Comparison of ENCODE assay signal across 12 cellular contexts in genomic region chr7:27141591-27142561, GRCh38. TPM values are rescaled to one million over a fixed set of nuclear protein-coding genes. Genes with fewer than 3 reads are reported as not detected.
DNase-seq lines count a peak whose midpoint lies in the region; ATAC-seq, FAIRE-seq and TF ChIP-seq lines count a peak whose summit lies in the region.
"Had no signal": no experiment of that assay in that cellular context is flagged by ENCODE, and none has a peak within 500 bp of the region (broad histone marks: within the 10 kb centered on the region; RNA-seq: fewer than 3 reads in every experiment).

No MANE protein-coding gene starts in this region.

- TF ChIP-seq EP300 in A549 (IDR thresholded peaks at IDR 0.05), result no peak

- H3K27me3 Mint-ChIP-seq in nephron (ENCODE audit: low read depth), result peaks cover 10% of the 10 kb centered on the region
- peaks cover 27 to 61% (median 56%) of the 10 kb centered on the region in 5 donors for H3K27me3 Mint-ChIP-seq in naive thymus-derived CD4-positive, alpha-beta T cell

- no peak for TF ChIP-seq RAD21 in A549 (conservative IDR thresholded peaks at IDR 0.05 in 1 of 2, IDR thresholded peaks at IDR 0.05 in 1 of 2)

- no peaks in the 10 kb centered on the region for H3K9me3 Mint-ChIP-seq in nephron
- H3K9me3 Mint-ChIP-seq in naive thymus-derived CD4-positive, alpha-beta T cell, result peaks cover 0 to 3% (median 0%) of the 10 kb centered on the region in 11 donors

- H3K4me1 ChIP-seq in A549, result peaks cover 19% of the 10 kb centered on the region
- H3K4me1 ChIP-seq in NT2/D1 (ENCODE audit: insufficient read depth, insufficient read length), result no peaks in the 10 kb centered on the region
- peaks cover 15% of the 10 kb centered on the region for H3K4me1 ChIP-seq in fibroblast of lung (ENCODE audit: control insufficient read depth, extremely low read depth, insufficient read depth, low read length)
- no peaks in the 10 kb centered on the region for H3K4me1 ChIP-seq in naive thymus-derived CD4-positive, alpha-beta T cell (ENCODE audit: control insufficient read depth in 2 of 2, insufficient read depth in 2 of 2, low read length in 2 of 2)

- intact Hi-C loops in naive thymus-derived CD4-positive, alpha-beta T cell (cut with micrococcal nuclease), result no loop called here

- 57% methylated on average over 39 of the region's 40 CpGs for WGBS in A549 (ENCODE audit: missing lambda C conversion rate)

- H3K9me3 ChIP-seq in A549 (no peaks in the 10 kb centered on the region), NT2/D1 (ENCODE audit: insufficient read depth, low read length) (no peaks in the 10 kb centered on the region), fibroblast of lung (ENCODE audit: control insufficient read depth, insufficient read depth, low read depth, low read length) (no peaks in the 10 kb centered on the region)
- H3K9me3 ChIP-seq in naive thymus-derived CD4-positive, alpha-beta T cell (ENCODE audit: control insufficient read depth in 2 of 3, low read length in 3 of 3), result no peaks in the 10 kb centered on the region

- H3K4me2 ChIP-seq in A549 (peak overlapping the region; percentile 87), fibroblast of lung (ENCODE audit: extremely low read depth, insufficient read depth, low read length) (peak overlapping the region; percentile 99)

- CTCF ChIA-PET in A549 (lab: Yijun Ruan, JAX), result interaction anchor here (0.6 to 11.1 kb wide), 13 partner anchors 9 to 772 kb away, joined by 3 to 160 read pairs (median 14); partner anchors contain the start of genes HOXA3, HOXA4 and HOXA9
- CTCF ChIA-PET in naive thymus-derived CD4-positive, alpha-beta T cell (lab: Charles Lee), result no interaction called here

- peaks cover 86% of the 10 kb centered on the region for H3K4me1 Mint-ChIP-seq in nephron
- peaks cover 0 to 5% (median 0%) of the 10 kb centered on the region in 7 donors for H3K4me1 Mint-ChIP-seq in naive thymus-derived CD4-positive, alpha-beta T cell

- TF ChIP-seq CTCF in A549 (IDR thresholded peaks at IDR 0.05) (peak; percentile 22; the same call in 1 of the 3 replicates), fibroblast of lung (conservative IDR thresholded peaks at IDR 0.05 in 1 of 2, IDR thresholded peaks at IDR 0.05 in 1 of 2; ENCODE audit: low read depth in 1 of 2, low read length in 2 of 2) (no peak), nephron (IDR thresholded peaks at IDR 0.05; ENCODE audit: unreplicated experiment in 3 of 3) (peak in 1 of 3 experiments; percentile 29)

- H3K4me3 ChIP-seq in A549 (peak overlapping the region; percentile 72), NT2/D1 (ENCODE audit: insufficient read length, low read depth) (peak overlapping the region; percentile 48), fibroblast of lung (replicated peaks in 1 of 4; ENCODE audit: control extremely low read depth in 1 of 4, insufficient read depth in 1 of 4, low read depth in 3 of 4, low read length in 4 of 4) (peak overlapping the region; percentile 89 to 99 (median 94))
- H3K4me3 ChIP-seq in naive thymus-derived CD4-positive, alpha-beta T cell (ENCODE audit: low read length), result no peak overlapping the region

- peak overlapping the region; percentile 95 to 98 (median 96) for H3K4me3 Mint-ChIP-seq in nephron
- H3K4me3 Mint-ChIP-seq in naive thymus-derived CD4-positive, alpha-beta T cell, result peak overlapping the region in 1 of 10 donors; percentile 79

- H3K9ac ChIP-seq in NT2/D1 (ENCODE audit: insufficient read length, low read depth) (peak overlapping the region; percentile 76), fibroblast of lung (ENCODE audit: insufficient read depth, low read length) (peak overlapping the region; percentile 98)

- FAIRE-seq in A549 (lab: Jason Lieb, UNC), result no peak

- H3K27ac ChIP-seq in A549 (peak overlapping the region; percentile 79 to 93), fibroblast of lung (ENCODE audit: insufficient read depth, low read length) (peak overlapping the region; percentile 98)
- H3K27ac ChIP-seq in naive thymus-derived CD4-positive, alpha-beta T cell (ENCODE audit: low read depth, low read length), result no peak overlapping the region

- TF ChIP-seq POLR2A in A549 (IDR thresholded peaks at IDR 0.05; ENCODE audit: low read length), result no peak

- no peaks in the 10 kb centered on the region for H4K20me1 ChIP-seq in fibroblast of lung (ENCODE audit: control insufficient read depth, extremely low read depth, insufficient read depth, low read length)

- peak overlapping the region; percentile 98 to 100 (median 99) for H3K27ac Mint-ChIP-seq in nephron
- peak overlapping the region in 1 of 9 donors; percentile 12 for H3K27ac Mint-ChIP-seq in naive thymus-derived CD4-positive, alpha-beta T cell

- no peak overlapping the region for H2AFZ ChIP-seq in fibroblast of lung (ENCODE audit: low read length)

- H3K27me3 ChIP-seq in NT2/D1 (ENCODE audit: insufficient read depth, insufficient read length) (peaks cover 99% of the 10 kb centered on the region), fibroblast of lung (ENCODE audit: control insufficient read depth, insufficient read depth, low read length) (no peaks in the 10 kb centered on the region)
- peaks cover 0 to 7% of the 10 kb centered on the region in 2 donors for H3K27me3 ChIP-seq in naive thymus-derived CD4-positive, alpha-beta T cell (ENCODE audit: control insufficient read depth in 2 of 2, insufficient read depth in 2 of 2, low read length in 2 of 2)

- peak; percentile 64 to 76 for ATAC-seq in A549
- no peak for ATAC-seq in GM19463 (IDR thresholded peaks at IDR 0.05; ENCODE audit: unreplicated experiment)
- ATAC-seq in naive thymus-derived CD4-positive, alpha-beta T cell, result no peak
- ATAC-seq: stimulated activated naive CD8-positive, alpha-beta T cell treated with anti-CD3 and anti-CD28 coated beads, Interleukin-15, Interleukin-2, amounts not matched to agents 100 U/mL and 50 U/mL, for 24 hours had no signal

- H3K79me2 ChIP-seq in fibroblast of lung (ENCODE audit: control insufficient read depth, insufficient read depth, low read length), result peaks cover 87% of the 10 kb centered on the region

- POLR2A ChIA-PET in A549 (lab: Yijun Ruan, JAX), result interaction anchor here (0.6 to 2.3 kb wide), 6 partner anchors 15 to 948 kb away, joined by 3 to 12 read pairs (median 4); partner anchors contain the start of genes HOXA7 and SKAP2
- POLR2A ChIA-PET in naive thymus-derived CD4-positive, alpha-beta T cell (lab: Charles Lee), result no interaction called here

- H3K36me3 ChIP-seq in NT2/D1 (ENCODE audit: insufficient read depth, insufficient read length, low read length) (no peaks in the 10 kb centered on the region), fibroblast of lung (ENCODE audit: control insufficient read depth, insufficient read depth, low read length) (peaks cover 2% of the 10 kb centered on the region)
- no peaks in the 10 kb centered on the region for H3K36me3 ChIP-seq in naive thymus-derived CD4-positive, alpha-beta T cell (ENCODE audit: control insufficient read depth in 2 of 3, insufficient read depth in 3 of 3, low read length in 3 of 3)

- DNase-seq in A549 (ENCODE audit: low read depth in 1 of 2, low spot score in 1 of 2), result peak; percentile 80 to 87
- DNase-seq in NT2/D1 (ENCODE audit: low read depth, low spot score), result peak; percentile 48
- peak; percentile 23 to 71 for DNase-seq in fibroblast of lung (ENCODE audit: low read depth in 2 of 2)
- no peak for DNase-seq in NCI-H1105 (lab: John Stamatoyannopoulos, UW)
- DNase-seq in T-helper 9 cell, result no peak
- DNase-seq in naive thymus-derived CD4-positive, alpha-beta T cell, result no peak
- DNase-seq: C1 segment of cervical spinal cord; NCI-H2029 treated with DMSO at 0.1 percent for 48 hours; stimulated activated naive CD8-positive, alpha-beta T cell treated with anti-CD3 and anti-CD28 coated beads, Interleukin-15, Interleukin-2, amounts not matched to agents 100 U/mL and 50 U/mL, for 24 hours had no signal

- peaks cover 81% of the 10 kb centered on the region for H3K36me3 Mint-ChIP-seq in nephron (ENCODE audit: low read depth)
- peaks cover 0 to 3% (median 0%) of the 10 kb centered on the region in 5 donors for H3K36me3 Mint-ChIP-seq in naive thymus-derived CD4-positive, alpha-beta T cell

RNA-seq across cellular contexts. Expression of gene HOXA5, which starts 1.6 kb away (rescaled TPM):
- polyA plus RNA-seq in A549 (2011; rRNA removed) (6.3 and 6.5 TPM in 2 replicates), A549 (2017; fragmentation: RNase III; extraction: RNeasy Plus Mini Kit Qiagen cat#74134 plus additional on column Dnase treatment) (2.9 to 4.9 TPM (median 4.0 TPM) in 3 replicates), fibroblast of lung (16.6 and 35.6 TPM in 2 replicates)
- polyA plus RNA-seq in A549 (2012; cell fraction: cytosol; rRNA removed), result 4.4 and 5.0 TPM in 2 replicates
- polyA plus RNA-seq in A549 (2012; cell fraction: nucleus; rRNA removed), result 4.4 and 4.9 TPM in 2 replicates
- polyA minus RNA-seq in A549 (2011; rRNA and poly(A)+ RNA removed), result 2.5 and 3.1 TPM in 2 replicates
- 18.3 and 22.1 TPM in 2 replicates for total RNA-seq in fibroblast of lung
- polyA plus RNA-seq in fibroblast of lung (2012), result 17.5 and 31.8 TPM in 2 replicates
- 3.1 and 3.9 TPM in 2 replicates for polyA minus RNA-seq in fibroblast of lung (ENCODE audit: low replicate concordance)
- total RNA-seq in naive thymus-derived CD4-positive, alpha-beta T cell, result 1 to 10 TPM in 1 of 5 experiments, under 1 TPM in 1, not detected in 3; 0.88 to 2.2 TPM
- not detected for polyA plus RNA-seq in naive thymus-derived CD4-positive, alpha-beta T cell

RNA-seq across cellular contexts. Expression of gene HOXA6, which starts 5.7 kb away (rescaled TPM):
- polyA plus RNA-seq in A549 (2011; rRNA removed) (0.78 and 0.90 TPM in 2 replicates), A549 (2017; fragmentation: RNase III; extraction: RNeasy Plus Mini Kit Qiagen cat#74134 plus additional on column Dnase treatment) (1.6 to 2.2 TPM (median 2.1 TPM) in 3 replicates), fibroblast of lung (0.70 and 1.2 TPM in 2 replicates)
- 1.9 and 2.0 TPM in 2 replicates for polyA plus RNA-seq in A549 (2012; cell fraction: cytosol; rRNA removed)
- 2.5 and 3.2 TPM in 2 replicates for polyA plus RNA-seq in A549 (2012; cell fraction: nucleus; rRNA removed)
- polyA minus RNA-seq in A549 (2011; rRNA and poly(A)+ RNA removed), result 0.58 and 2.0 TPM in 2 replicates
- 3.6 and 4.4 TPM in 2 replicates for total RNA-seq in fibroblast of lung
- polyA plus RNA-seq in fibroblast of lung (2012), result 1.6 and 3.8 TPM in 2 replicates
- polyA minus RNA-seq in fibroblast of lung (ENCODE audit: low replicate concordance), result 0.30 and 1.6 TPM in 2 replicates
- total RNA-seq in naive thymus-derived CD4-positive, alpha-beta T cell, result under 1 TPM in 2 of 5 experiments, not detected in 3; 0.32 to 0.49 TPM
- polyA plus RNA-seq in naive thymus-derived CD4-positive, alpha-beta T cell, result not detected

RNA-seq across cellular contexts. Expression of gene HOXA3, which starts 10.5 kb away (rescaled TPM):
- 3.3 TPM in 2 replicates for polyA plus RNA-seq in A549 (2011; rRNA removed)
- 6.1 and 9.5 TPM in 2 replicates for polyA plus RNA-seq in A549 (2012; cell fraction: cytosol; rRNA removed)
- 14.6 and 17.5 TPM in 2 replicates for polyA plus RNA-seq in A549 (2012; cell fraction: nucleus; rRNA removed)
- polyA plus RNA-seq in A549 (2017; fragmentation: RNase III; extraction: RNeasy Plus Mini Kit Qiagen cat#74134 plus additional on column Dnase treatment), result 5.8 to 11.4 TPM (median 8.7 TPM) in 3 replicates
- 1.5 and 2.5 TPM in 2 replicates for polyA minus RNA-seq in A549 (2011; rRNA and poly(A)+ RNA removed)
- total RNA-seq in fibroblast of lung, result 1.5 TPM in 2 replicates
- 0.44 and 0.68 TPM in 2 replicates for polyA plus RNA-seq in fibroblast of lung
- polyA plus RNA-seq in fibroblast of lung (2012), result 2.7 and 3.2 TPM in 2 replicates
- polyA minus RNA-seq in fibroblast of lung (ENCODE audit: low replicate concordance), result 0.41 and 1.6 TPM in 2 replicates
- under 1 TPM in 1 of 5 experiments, not detected in 4; 0.12 TPM for total RNA-seq in naive thymus-derived CD4-positive, alpha-beta T cell
- polyA plus RNA-seq in naive thymus-derived CD4-positive, alpha-beta T cell, result not detected

RNA-seq across cellular contexts. Expression of gene HOXA4, which starts 11.3 kb away (rescaled TPM):
- polyA plus RNA-seq in A549 (2011; rRNA removed) (2.6 and 2.8 TPM in 2 replicates), A549 (2017; fragmentation: RNase III; extraction: RNeasy Plus Mini Kit Qiagen cat#74134 plus additional on column Dnase treatment) (2.1 to 3.0 TPM (median 2.3 TPM) in 3 replicates), fibroblast of lung (2.4 and 3.6 TPM in 2 replicates)
- 3.3 TPM in 2 replicates for polyA plus RNA-seq in A549 (2012; cell fraction: cytosol; rRNA removed)
- 1.7 and 3.5 TPM in 2 replicates for polyA plus RNA-seq in A549 (2012; cell fraction: nucleus; rRNA removed)
- polyA minus RNA-seq in A549 (2011; rRNA and poly(A)+ RNA removed), result 1.7 and 1.8 TPM in 2 replicates
- total RNA-seq in fibroblast of lung, result 0.33 and 0.51 TPM in 2 replicates
- polyA plus RNA-seq in fibroblast of lung (2012), result 2.6 and 3.3 TPM in 2 replicates
- 1.6 and 3.6 TPM in 2 replicates for polyA minus RNA-seq in fibroblast of lung (ENCODE audit: low replicate concordance)
- not detected for total RNA-seq in naive thymus-derived CD4-positive, alpha-beta T cell
- under 1 TPM in 1 of 2 donors, not detected in 1; 0.41 TPM for polyA plus RNA-seq in naive thymus-derived CD4-positive, alpha-beta T cell

RNA-seq across cellular contexts. Expression of gene HOXA7, which starts 14.6 kb away (rescaled TPM):
- 3.3 and 4.1 TPM in 2 replicates for polyA plus RNA-seq in A549 (2011; rRNA removed)
- 3.1 and 3.5 TPM in 2 replicates for polyA plus RNA-seq in A549 (2012; cell fraction: cytosol; rRNA removed)
- polyA plus RNA-seq in A549 (2012; cell fraction: nucleus; rRNA removed), result 2.0 and 2.4 TPM in 2 replicates
- polyA plus RNA-seq in A549 (2017; fragmentation: RNase III; extraction: RNeasy Plus Mini Kit Qiagen cat#74134 plus additional on column Dnase treatment), result 3.7 to 4.8 TPM (median 4.5 TPM) in 3 replicates
- polyA minus RNA-seq in A549 (2011; rRNA and poly(A)+ RNA removed), result 1.7 and 2.3 TPM in 2 replicates
- 1.0 and 1.2 TPM in 2 replicates for total RNA-seq in fibroblast of lung
- 5.3 and 5.9 TPM in 2 replicates for polyA plus RNA-seq in fibroblast of lung
- polyA plus RNA-seq in fibroblast of lung (2012), result 6.8 and 7.9 TPM in 2 replicates
- polyA minus RNA-seq in fibroblast of lung (ENCODE audit: low replicate concordance), result 4.8 and 6.3 TPM in 2 replicates
- not detected for total RNA-seq in naive thymus-derived CD4-positive, alpha-beta T cell
- polyA plus RNA-seq in naive thymus-derived CD4-positive, alpha-beta T cell, result not detected
- total RNA-seq: mucosa of gallbladder had no signal

Comparison
In these comparisons a context has a peak if more than half of its experiments do, and no peak if none do; other contexts are left out.
1. ATAC-seq: peak in A549 (2 of 2); none in GM19463 (single experiment) and naive thymus-derived CD4-positive, alpha-beta T cell (single experiment).
2. DNase-seq: peak in A549 (2 of 2), NT2/D1 (single experiment) and fibroblast of lung (2 of 2); none in NCI-H1105 (single experiment), T-helper 9 cell (single experiment) and naive thymus-derived CD4-positive, alpha-beta T cell (0 of 9).